In the genomic region with DNA sequence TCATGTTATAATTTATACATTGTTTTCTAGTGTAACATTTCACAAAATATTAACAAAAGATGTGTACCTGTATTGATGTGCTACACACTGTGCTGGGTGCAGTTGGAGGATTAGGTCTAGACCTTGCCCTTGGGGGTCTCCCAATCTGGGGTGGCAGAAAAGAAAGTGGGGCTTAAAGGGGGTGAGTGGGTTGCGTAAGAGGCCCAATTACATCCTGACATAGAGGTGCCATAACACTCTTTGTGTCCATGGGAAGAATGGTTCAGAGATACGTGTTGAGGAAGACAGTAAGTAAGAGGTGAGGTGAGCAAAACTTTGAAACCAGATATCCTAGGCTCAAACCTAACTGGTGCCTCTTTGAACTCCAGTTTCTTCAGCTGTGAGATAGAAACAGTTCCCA, we compare ENCODE assay signal across 2 cellular contexts.
A peak's percentile ranks its signal among the peaks of the same experiment; 100 is the strongest.
TF ChIP-seq lines count a peak whose summit lies in the region.

No MANE protein-coding gene starts in this region.

TF ChIP-seq in GM23338, 12 proteins besides CTCF, POLR2A, EP300 and RAD21 (continues in another document):
- no peak for TF ChIP-seq ETS1 (IDR thresholded peaks at IDR 0.05)
- no peak for TF ChIP-seq NANOG (IDR thresholded peaks at IDR 0.05; ENCODE audit: borderline replicate concordance)
- no peak for TF ChIP-seq EZH2phosphoT487 (IDR thresholded peaks at IDR 0.05; ENCODE audit: unreplicated experiment)
- no peak for TF ChIP-seq POLR2AphosphoS5 (IDR thresholded peaks at IDR 0.05; ENCODE audit: low read depth)
- TF ChIP-seq JUNB (IDR thresholded peaks at IDR 0.05; ENCODE audit: unreplicated experiment): no peak
- TF ChIP-seq STAT1 (IDR thresholded peaks at IDR 0.05; ENCODE audit: unreplicated experiment): no peak
- TF ChIP-seq ZNF331 (CRISPR knock-in tag; IDR thresholded peaks at IDR 0.05; ENCODE audit: low read depth): no peak
- TF ChIP-seq EZH2 (IDR thresholded peaks at IDR 0.05; ENCODE audit: low read depth, unreplicated experiment): no peak
- no peak for TF ChIP-seq ZNF462 (CRISPR knock-in tag; IDR thresholded peaks at IDR 0.05)
- no peak for TF ChIP-seq ZNF114 (CRISPR knock-in tag; IDR thresholded peaks at IDR 0.05)

TF ChIP-seq in K562, 482 proteins besides CTCF, POLR2A, EP300 and RAD21:
- peak; percentile 54; the same call in 1 of the 2 replicates for TF ChIP-seq CEBPB (tag; IDR thresholded peaks at IDR 0.05)
- no peak for TF ChIP-seq CEBPG (CRISPR knock-in tag; IDR thresholded peaks at IDR 0.05)
- TF ChIP-seq CEBPG (tag; conservative IDR thresholded peaks at IDR 0.05 in 1 of 2, IDR thresholded peaks at IDR 0.05 in 1 of 2): 0 out of 4 replicates have a peak, but pooled peaks have one; percentile 6 to 14
- TF ChIP-seq ZNF586 (CRISPR knock-in tag; conservative IDR thresholded peaks at IDR 0.05): no peak
- TF ChIP-seq MTA2 (IDR thresholded peaks at IDR 0.05; ENCODE audit: low read depth): no peak
- TF ChIP-seq ZNF551 (CRISPR knock-in tag; IDR thresholded peaks at IDR 0.05): no peak
